Comparison of ENCODE assay signal across 1 cellular context in genomic region chr9:4965174-4965821, GRCh38.
TF ChIP-seq lines count a peak whose summit lies in the region.

No MANE protein-coding gene starts in this region.

TF ChIP-seq in GM12878, 131 proteins besides CTCF, POLR2A, EP300 and RAD21 (continued from another document):
- no peak for TF ChIP-seq BACH1 (IDR thresholded peaks at IDR 0.05; ENCODE audit: borderline replicate concordance)
- TF ChIP-seq ZBTB40 (IDR thresholded peaks at IDR 0.05; ENCODE audit: borderline replicate concordance) = no peak
- TF ChIP-seq ZZZ3 (IDR thresholded peaks at IDR 0.05; ENCODE audit: control insufficient read depth, insufficient read length, low read depth) = no peak
- TF ChIP-seq, protein P1, sequence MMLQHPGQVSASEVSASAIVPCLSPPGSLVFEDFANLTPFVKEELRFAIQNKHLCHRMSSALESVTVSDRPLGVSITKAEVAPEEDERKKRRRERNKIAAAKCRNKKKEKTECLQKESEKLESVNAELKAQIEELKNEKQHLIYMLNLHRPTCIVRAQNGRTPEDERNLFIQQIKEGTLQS (IDR thresholded peaks at IDR 0.05; ENCODE audit: borderline replicate concordance, extremely low read depth, low read depth, low read length) = no peak
- TF ChIP-seq TCF3 (IDR thresholded peaks at IDR 0.05; ENCODE audit: borderline replicate concordance, insufficient read depth, low read depth, low read length) = no peak
- no peak for TF ChIP-seq ESRRA (IDR thresholded peaks at IDR 0.05; ENCODE audit: low read length)
- TF ChIP-seq, protein P2, sequence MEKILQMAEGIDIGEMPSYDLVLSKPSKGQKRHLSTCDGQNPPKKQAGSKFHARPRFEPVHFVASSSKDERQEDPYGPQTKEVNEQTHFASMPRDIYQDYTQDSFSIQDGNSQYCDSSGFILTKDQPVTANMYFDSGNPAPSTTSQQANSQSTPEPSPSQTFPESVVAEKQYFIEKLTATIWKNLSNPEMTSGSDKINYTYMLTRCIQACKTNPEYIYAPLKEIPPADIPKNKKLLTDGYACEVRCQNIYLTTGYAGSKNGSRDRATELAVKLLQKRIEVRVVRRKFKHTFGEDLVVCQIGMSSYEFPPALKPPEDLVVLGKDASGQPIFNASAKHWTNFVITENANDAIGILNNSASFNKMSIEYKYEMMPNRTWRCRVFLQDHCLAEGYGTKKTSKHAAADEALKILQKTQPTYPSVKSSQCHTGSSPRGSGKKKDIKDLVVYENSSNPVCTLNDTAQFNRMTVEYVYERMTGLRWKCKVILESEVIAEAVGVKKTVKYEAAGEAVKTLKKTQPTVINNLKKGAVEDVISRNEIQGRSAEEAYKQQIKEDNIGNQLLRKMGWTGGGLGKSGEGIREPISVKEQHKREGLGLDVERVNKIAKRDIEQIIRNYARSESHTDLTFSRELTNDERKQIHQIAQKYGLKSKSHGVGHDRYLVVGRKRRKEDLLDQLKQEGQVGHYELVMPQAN (conservative IDR thresholded peaks at IDR 0.05) = no peak
- TF ChIP-seq, protein P3, sequence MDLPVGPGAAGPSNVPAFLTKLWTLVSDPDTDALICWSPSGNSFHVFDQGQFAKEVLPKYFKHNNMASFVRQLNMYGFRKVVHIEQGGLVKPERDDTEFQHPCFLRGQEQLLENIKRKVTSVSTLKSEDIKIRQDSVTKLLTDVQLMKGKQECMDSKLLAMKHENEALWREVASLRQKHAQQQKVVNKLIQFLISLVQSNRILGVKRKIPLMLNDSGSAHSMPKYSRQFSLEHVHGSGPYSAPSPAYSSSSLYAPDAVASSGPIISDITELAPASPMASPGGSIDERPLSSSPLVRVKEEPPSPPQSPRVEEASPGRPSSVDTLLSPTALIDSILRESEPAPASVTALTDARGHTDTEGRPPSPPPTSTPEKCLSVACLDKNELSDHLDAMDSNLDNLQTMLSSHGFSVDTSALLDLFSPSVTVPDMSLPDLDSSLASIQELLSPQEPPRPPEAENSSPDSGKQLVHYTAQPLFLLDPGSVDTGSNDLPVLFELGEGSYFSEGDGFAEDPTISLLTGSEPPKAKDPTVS (IDR thresholded peaks at IDR 0.05; ENCODE audit: low read depth, low read length) = no peak
